In the genomic region with DNA sequence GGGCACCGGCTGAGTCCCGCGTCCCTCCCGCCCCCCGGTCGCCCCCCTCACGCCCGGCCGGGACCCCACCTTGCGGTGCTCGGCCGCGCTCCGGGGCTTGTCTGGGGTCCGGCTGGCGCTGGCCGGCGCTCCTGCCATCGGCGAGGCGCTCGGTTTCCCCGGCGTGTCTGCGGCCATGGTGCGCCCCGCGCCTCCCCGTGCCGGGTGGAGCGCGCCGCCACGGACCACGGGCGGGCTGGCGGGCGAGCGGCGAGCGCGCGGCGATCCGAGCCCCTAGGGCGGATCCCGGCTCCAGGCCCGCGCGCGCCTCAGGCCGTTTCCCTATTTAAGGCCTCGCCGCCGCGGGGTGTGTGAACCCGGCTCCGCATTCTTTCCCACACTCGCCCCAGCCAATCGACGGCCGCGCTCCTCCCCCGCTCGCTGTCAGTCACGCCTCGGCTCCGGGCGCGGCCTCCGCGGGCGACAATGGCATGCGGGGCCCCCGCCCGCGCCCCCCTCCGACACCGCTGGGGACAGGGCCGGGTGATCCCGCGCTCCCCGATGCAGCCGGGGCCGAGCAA, we compare ENCODE assay signal across 1 cellular context.
TF ChIP-seq lines count a peak whose summit lies in the region.

Gene HES4, minus strand, starts transcription at position 301 of the 560 bp plus-strand sequence. Its CDS starts 124 bp downstream, at position 177.

TF ChIP-seq in K562, 482 proteins besides CTCF, POLR2A, EP300 and RAD21 (continued from another document):
- TF ChIP-seq REST (CRISPR knock-in tag; IDR thresholded peaks at IDR 0.05; ENCODE audit: low read depth) (no peak), ZNF384 (IDR thresholded peaks at IDR 0.05; ENCODE audit: low read depth, low read length) (no peak), CXXC5 (CRISPR knock-in tag; IDR thresholded peaks at IDR 0.05) (peak; percentile 96), CHD2 (IDR thresholded peaks at IDR 0.05; ENCODE audit: low read depth, low read length) (0 out of 2 replicates have a peak, but pooled peaks have one; percentile 22), ZNF583 (CRISPR knock-in tag; IDR thresholded peaks at IDR 0.05) (peak; percentile 11; the same call in 1 of the 2 replicates), SIN3A (IDR thresholded peaks at IDR 0.05; ENCODE audit: borderline replicate concordance in 2 of 2, control insufficient read depth in 1 of 2, low read depth in 2 of 2, low read length in 2 of 2) (peak in 1 of 2 experiments; percentile 8; a peak in 1 of 4 replicates), NCOR1 (IDR thresholded peaks at IDR 0.05) (peak; percentile 22; the same call in 1 of the 2 replicates), TAF1 (IDR thresholded peaks at IDR 0.05; ENCODE audit: control insufficient read depth, extremely low read depth, insufficient read depth, low read length, severe bottlenecking) (peak; percentile 43), TEAD1 (CRISPR knock-in tag; IDR thresholded peaks at IDR 0.05) (peak in 1 of 2 experiments; percentile 91; a peak in 2 of 4 replicates), FOSL1 (tag; conservative IDR thresholded peaks at IDR 0.05) (no peak), EGR1 (conservative IDR thresholded peaks at IDR 0.05) (peak; percentile 82)
